7 cellular contexts compared by ENCODE assay signal in the genomic region with DNA sequence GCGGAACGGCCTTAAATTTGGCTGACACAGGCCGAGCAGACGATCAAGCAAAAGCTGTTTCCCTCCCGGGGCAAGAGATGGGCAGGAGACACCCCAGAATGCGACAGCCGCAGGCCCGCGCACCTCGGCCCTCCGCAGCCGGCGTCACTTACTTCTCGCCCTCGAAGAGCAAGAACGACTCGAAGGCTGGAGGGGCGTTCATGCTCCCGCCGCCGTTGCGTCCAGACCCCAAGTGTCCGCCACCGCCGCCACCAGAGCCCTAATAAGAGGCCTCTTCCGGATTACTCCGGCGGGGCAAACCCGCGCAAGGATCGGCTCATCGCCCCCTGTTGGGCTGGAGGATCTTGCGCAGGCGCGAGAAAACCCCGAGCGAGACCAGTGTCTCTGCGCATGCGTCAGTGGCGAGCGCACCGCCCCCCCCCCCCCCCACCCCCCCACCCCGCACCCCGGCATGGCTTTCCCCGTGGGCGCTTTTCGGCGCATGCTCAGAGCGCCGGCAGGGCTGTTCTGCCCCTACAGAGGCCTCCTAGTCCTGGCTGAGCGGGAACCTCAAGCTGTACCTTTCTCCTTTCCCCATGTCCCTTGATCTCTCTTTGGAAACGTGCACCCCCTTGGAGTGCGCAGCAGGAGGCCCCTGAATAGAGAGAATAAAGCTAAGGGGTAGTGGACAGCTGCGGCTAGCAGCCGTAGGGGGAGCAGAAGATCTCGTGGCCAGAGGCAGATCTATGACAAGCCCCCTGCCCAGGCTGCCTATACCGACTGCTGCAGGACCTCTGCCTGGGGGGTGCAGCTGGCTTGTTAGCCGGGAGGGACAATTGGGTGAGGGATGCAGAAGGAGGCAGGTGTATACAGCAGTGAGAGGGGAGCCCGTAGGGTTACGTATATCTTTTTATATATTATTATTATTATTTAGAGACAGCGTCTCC. TPM values are rescaled to one million over a fixed set of nuclear protein-coding genes. Genes with fewer than 3 reads are reported as not detected.
DNase-seq lines count a peak whose midpoint lies in the region; ATAC-seq and TF ChIP-seq lines count a peak whose summit lies in the region.
"Not testable (repeated sequence)": the region's sequence is repeated elsewhere in the genome, so short reads cannot be mapped to it uniquely, and the experiment has no call there.

A gene (minus strand): TSS at position 264 of the 926 bp plus-strand sequence. CDS start 62 bp downstream, at position 202.

- peak within 1 kb of the TSS; percentile 68 for H3K4me3 ChIP-seq in OCI-LY1 (ENCODE audit: low read depth, low read length, poor library complexity, severe bottlenecking)
- peak within 1 kb of the TSS; percentile 67 for H3K4me3 ChIP-seq in lower lobe of right lung

- peak within 1 kb of the TSS; percentile 89 to 90 for H3K27ac Mint-ChIP-seq in effector memory CD8-positive, alpha-beta T cell

- H3K4me1 Mint-ChIP-seq in effector memory CD8-positive, alpha-beta T cell (ENCODE audit: low read depth in 2 of 2), result not testable (repeated sequence)

- not testable (repeated sequence) for H2AFZ ChIP-seq in OCI-LY1 (ENCODE audit: low read length)

- H3K36me3 ChIP-seq in OCI-LY1 (ENCODE audit: insufficient read depth, low read length); lower lobe of right lung: not testable (repeated sequence)

- peak within 1 kb of the TSS; percentile 88 to 89 for H3K4me3 Mint-ChIP-seq in effector memory CD8-positive, alpha-beta T cell

- H3K36me3 Mint-ChIP-seq in effector memory CD8-positive, alpha-beta T cell (ENCODE audit: insufficient read depth), result not testable (repeated sequence)

- DNase-seq in activated T-cell treated with anti-CD3 and anti-CD28 coated beads for 24 hours (ENCODE audit: low read depth) (peak; percentile 100), lower lobe of right lung (peak; percentile 98)
- DNase-seq in effector memory CD8-positive, alpha-beta T cell, result peak; percentile 100
- DNase-seq in stimulated activated CD4-positive, alpha-beta T cell treated with anti-CD3 and anti-CD28 coated beads, Interleukin-12 subunit alpha, Interleukin-12 subunit beta, amount 100 ng/mL, for 48 hours (ENCODE audit: low read depth in 2 of 3, low spot score in 1 of 3), result peak; percentile 97 to 100 (median 97)

- H3K4me1 ChIP-seq in OCI-LY1 (ENCODE audit: insufficient read depth, low read length, severe bottlenecking); lower lobe of right lung: not testable (repeated sequence)

- not testable (repeated sequence) for H3K9me2 ChIP-seq in OCI-LY1 (ENCODE audit: low read depth, low read length)

- not testable (repeated sequence) for H3K79me2 ChIP-seq in OCI-LY1 (ENCODE audit: insufficient read depth, low read length)

- not testable (repeated sequence) for H3K27me3 Mint-ChIP-seq in effector memory CD8-positive, alpha-beta T cell

- peak within 1 kb of the TSS; percentile 66 for H3K4me2 ChIP-seq in OCI-LY1 (ENCODE audit: low read length)

- H3K9ac ChIP-seq in OCI-LY1 (ENCODE audit: low read length), result peak within 1 kb of the TSS; percentile 76

- not testable (repeated sequence) for H4K20me1 ChIP-seq in OCI-LY1 (ENCODE audit: insufficient read depth, low read length)

- H3K27ac ChIP-seq in OCI-LY1 (ENCODE audit: low read depth, low read length, poor library complexity, severe bottlenecking), result peak within 1 kb of the TSS; percentile 38
- H3K27ac ChIP-seq in lower lobe of right lung, result peak within 1 kb of the TSS; percentile 82

- not testable (repeated sequence) for H3K9me3 ChIP-seq in OCI-LY1 (ENCODE audit: low read length); lower lobe of right lung

- peak; percentile 48 for TF ChIP-seq CTCF in OCI-LY1 (IDR thresholded peaks at IDR 0.05; ENCODE audit: low read length)
- TF ChIP-seq CTCF in lower lobe of right lung (IDR thresholded peaks at IDR 0.05), result peak; percentile 67

- H3K27me3 ChIP-seq in OCI-LY1 (ENCODE audit: insufficient read depth, low read length); lower lobe of right lung (ENCODE audit: low read depth): not testable (repeated sequence)

- H3K9me3 Mint-ChIP-seq in effector memory CD8-positive, alpha-beta T cell, result not testable (repeated sequence)

- intact Hi-C loops in lower lobe of right lung (cut with DNase I), result not testable (repeated sequence)

- H3F3A ChIP-seq in OCI-LY1 (ENCODE audit: insufficient read depth, low read length), result not testable (repeated sequence)

- ATAC-seq in GM18861 (IDR thresholded peaks at IDR 0.05; ENCODE audit: unreplicated experiment) (peak; percentile 92), HG02870 (IDR thresholded peaks at IDR 0.05; ENCODE audit: unreplicated experiment) (peak; percentile 93), lower lobe of right lung (peak; percentile 97 to 98)
- ATAC-seq in effector memory CD8-positive, alpha-beta T cell (replicated peaks), result peak; percentile 95

RNA-seq across cellular contexts. Expression of the gene that starts here (rescaled TPM):
- 58.1 TPM for total RNA-seq in lower lobe of right lung

Comparison
In these comparisons a context has a peak if more than half of its experiments do, and no peak if none do; other contexts are left out.
1. Peak in every context shown above with its lines: DNase-seq, ATAC-seq, H3K4me3 ChIP-seq and H3K27ac ChIP-seq.